In genomic region chr15:43329960-43330779, GRCh38 we compare ENCODE assay signal across 1 cellular context.
TF ChIP-seq lines count a peak whose summit lies in the region.

A gene with protein sequence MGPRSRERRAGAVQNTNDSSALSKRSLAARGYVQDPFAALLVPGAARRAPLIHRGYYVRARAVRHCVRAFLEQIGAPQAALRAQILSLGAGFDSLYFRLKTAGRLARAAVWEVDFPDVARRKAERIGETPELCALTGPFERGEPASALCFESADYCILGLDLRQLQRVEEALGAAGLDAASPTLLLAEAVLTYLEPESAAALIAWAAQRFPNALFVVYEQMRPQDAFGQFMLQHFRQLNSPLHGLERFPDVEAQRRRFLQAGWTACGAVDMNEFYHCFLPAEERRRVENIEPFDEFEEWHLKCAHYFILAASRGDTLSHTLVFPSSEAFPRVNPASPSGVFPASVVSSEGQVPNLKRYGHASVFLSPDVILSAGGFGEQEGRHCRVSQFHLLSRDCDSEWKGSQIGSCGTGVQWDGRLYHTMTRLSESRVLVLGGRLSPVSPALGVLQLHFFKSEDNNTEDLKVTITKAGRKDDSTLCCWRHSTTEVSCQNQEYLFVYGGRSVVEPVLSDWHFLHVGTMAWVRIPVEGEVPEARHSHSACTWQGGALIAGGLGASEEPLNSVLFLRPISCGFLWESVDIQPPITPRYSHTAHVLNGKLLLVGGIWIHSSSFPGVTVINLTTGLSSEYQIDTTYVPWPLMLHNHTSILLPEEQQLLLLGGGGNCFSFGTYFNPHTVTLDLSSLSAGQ (minus strand): TSS chr15:43330573. CDS start chr15:43330489, 84 bp downstream.

TF ChIP-seq in GM12878, 131 proteins besides CTCF, POLR2A, EP300 and RAD21 (continued from another document and continues in another):
- peak; percentile 58 for TF ChIP-seq ZBTB11 (CRISPR knock-in tag; IDR thresholded peaks at IDR 0.05)
- TF ChIP-seq, protein P1, sequence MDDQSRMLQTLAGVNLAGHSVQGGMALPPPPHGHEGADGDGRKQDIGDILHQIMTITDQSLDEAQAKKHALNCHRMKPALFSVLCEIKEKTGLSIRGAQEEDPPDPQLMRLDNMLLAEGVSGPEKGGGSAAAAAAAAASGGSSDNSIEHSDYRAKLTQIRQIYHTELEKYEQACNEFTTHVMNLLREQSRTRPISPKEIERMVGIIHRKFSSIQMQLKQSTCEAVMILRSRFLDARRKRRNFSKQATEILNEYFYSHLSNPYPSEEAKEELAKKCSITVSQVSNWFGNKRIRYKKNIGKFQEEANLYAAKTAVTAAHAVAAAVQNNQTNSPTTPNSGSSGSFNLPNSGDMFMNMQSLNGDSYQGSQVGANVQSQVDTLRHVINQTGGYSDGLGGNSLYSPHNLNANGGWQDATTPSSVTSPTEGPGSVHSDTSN (IDR thresholded peaks at IDR 0.05; ENCODE audit: insufficient replicate concordance, low read depth, low read length) = no peak
- peak; percentile 22 for TF ChIP-seq SP1 (IDR thresholded peaks at IDR 0.05; ENCODE audit: low read depth, low read length)
- no peak for TF ChIP-seq SUPT20H (IDR thresholded peaks at IDR 0.05; ENCODE audit: borderline replicate concordance, control insufficient read depth, low read depth, low read length)
- TF ChIP-seq KAT2A (conservative IDR thresholded peaks at IDR 0.05; ENCODE audit: control insufficient read depth, low read depth, low read length) = no peak
- TF ChIP-seq RELB (IDR thresholded peaks at IDR 0.05; ENCODE audit: low read depth) = peak; percentile 87
- peak; percentile 78 for TF ChIP-seq PKNOX1 (IDR thresholded peaks at IDR 0.05)
- TF ChIP-seq, protein P2, sequence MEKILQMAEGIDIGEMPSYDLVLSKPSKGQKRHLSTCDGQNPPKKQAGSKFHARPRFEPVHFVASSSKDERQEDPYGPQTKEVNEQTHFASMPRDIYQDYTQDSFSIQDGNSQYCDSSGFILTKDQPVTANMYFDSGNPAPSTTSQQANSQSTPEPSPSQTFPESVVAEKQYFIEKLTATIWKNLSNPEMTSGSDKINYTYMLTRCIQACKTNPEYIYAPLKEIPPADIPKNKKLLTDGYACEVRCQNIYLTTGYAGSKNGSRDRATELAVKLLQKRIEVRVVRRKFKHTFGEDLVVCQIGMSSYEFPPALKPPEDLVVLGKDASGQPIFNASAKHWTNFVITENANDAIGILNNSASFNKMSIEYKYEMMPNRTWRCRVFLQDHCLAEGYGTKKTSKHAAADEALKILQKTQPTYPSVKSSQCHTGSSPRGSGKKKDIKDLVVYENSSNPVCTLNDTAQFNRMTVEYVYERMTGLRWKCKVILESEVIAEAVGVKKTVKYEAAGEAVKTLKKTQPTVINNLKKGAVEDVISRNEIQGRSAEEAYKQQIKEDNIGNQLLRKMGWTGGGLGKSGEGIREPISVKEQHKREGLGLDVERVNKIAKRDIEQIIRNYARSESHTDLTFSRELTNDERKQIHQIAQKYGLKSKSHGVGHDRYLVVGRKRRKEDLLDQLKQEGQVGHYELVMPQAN (conservative IDR thresholded peaks at IDR 0.05) = peak; percentile 89
- no peak for TF ChIP-seq TCF7 (IDR thresholded peaks at IDR 0.05; ENCODE audit: borderline replicate concordance)
- no peak for TF ChIP-seq MEF2A (IDR thresholded peaks at IDR 0.05; ENCODE audit: insufficient read depth, low read depth, low read length)
- TF ChIP-seq BHLHE40 (IDR thresholded peaks at IDR 0.05; ENCODE audit: borderline replicate concordance in 1 of 2, low read depth in 2 of 2, low read length in 1 of 2) = peak in 1 of 2 experiments; percentile 68; a peak in 3 of 4 replicates
- peak; percentile 89; the same call in 1 of the 2 replicates for TF ChIP-seq STAT1 (conservative IDR thresholded peaks at IDR 0.05)
- TF ChIP-seq ZNF274 (IDR thresholded peaks at IDR 0.05; ENCODE audit: insufficient read depth, insufficient read length) = no peak
- no peak for TF ChIP-seq KDM1A (IDR thresholded peaks at IDR 0.05; ENCODE audit: borderline replicate concordance)
- TF ChIP-seq ZZZ3 (IDR thresholded peaks at IDR 0.05; ENCODE audit: control insufficient read depth, insufficient read length, low read depth) = no peak
- TF ChIP-seq, protein P3, sequence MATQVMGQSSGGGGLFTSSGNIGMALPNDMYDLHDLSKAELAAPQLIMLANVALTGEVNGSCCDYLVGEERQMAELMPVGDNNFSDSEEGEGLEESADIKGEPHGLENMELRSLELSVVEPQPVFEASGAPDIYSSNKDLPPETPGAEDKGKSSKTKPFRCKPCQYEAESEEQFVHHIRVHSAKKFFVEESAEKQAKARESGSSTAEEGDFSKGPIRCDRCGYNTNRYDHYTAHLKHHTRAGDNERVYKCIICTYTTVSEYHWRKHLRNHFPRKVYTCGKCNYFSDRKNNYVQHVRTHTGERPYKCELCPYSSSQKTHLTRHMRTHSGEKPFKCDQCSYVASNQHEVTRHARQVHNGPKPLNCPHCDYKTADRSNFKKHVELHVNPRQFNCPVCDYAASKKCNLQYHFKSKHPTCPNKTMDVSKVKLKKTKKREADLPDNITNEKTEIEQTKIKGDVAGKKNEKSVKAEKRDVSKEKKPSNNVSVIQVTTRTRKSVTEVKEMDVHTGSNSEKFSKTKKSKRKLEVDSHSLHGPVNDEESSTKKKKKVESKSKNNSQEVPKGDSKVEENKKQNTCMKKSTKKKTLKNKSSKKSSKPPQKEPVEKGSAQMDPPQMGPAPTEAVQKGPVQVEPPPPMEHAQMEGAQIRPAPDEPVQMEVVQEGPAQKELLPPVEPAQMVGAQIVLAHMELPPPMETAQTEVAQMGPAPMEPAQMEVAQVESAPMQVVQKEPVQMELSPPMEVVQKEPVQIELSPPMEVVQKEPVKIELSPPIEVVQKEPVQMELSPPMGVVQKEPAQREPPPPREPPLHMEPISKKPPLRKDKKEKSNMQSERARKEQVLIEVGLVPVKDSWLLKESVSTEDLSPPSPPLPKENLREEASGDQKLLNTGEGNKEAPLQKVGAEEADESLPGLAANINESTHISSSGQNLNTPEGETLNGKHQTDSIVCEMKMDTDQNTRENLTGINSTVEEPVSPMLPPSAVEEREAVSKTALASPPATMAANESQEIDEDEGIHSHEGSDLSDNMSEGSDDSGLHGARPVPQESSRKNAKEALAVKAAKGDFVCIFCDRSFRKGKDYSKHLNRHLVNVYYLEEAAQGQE (IDR thresholded peaks at IDR 0.05; ENCODE audit: low read depth, low read length) = no peak
- no peak for TF ChIP-seq CBX5 (IDR thresholded peaks at IDR 0.05; ENCODE audit: low read depth)
- TF ChIP-seq POU2F2 (IDR thresholded peaks at IDR 0.05; ENCODE audit: borderline replicate concordance, low read depth, low read length) = peak; percentile 70; the same call in 1 of the 3 replicates
- TF ChIP-seq JUND (IDR thresholded peaks at IDR 0.05; ENCODE audit: low read depth, low read length) = no peak
- TF ChIP-seq ZNF24 (IDR thresholded peaks at IDR 0.05) = no peak
- TF ChIP-seq JUNB (IDR thresholded peaks at IDR 0.05) = no peak
- no peak for TF ChIP-seq FOS (IDR thresholded peaks at IDR 0.05; ENCODE audit: borderline replicate concordance, extremely low read depth, insufficient read length)
- TF ChIP-seq YBX1 (IDR thresholded peaks at IDR 0.05) = no peak
- 0 out of 2 replicates have a peak, but pooled peaks have one; percentile 5 for TF ChIP-seq IRF4 (IDR thresholded peaks at IDR 0.05; ENCODE audit: low read depth, low read length)
- no peak for TF ChIP-seq SIX5 (IDR thresholded peaks at IDR 0.05; ENCODE audit: low read depth, low read length, severe bottlenecking)
- peak in 1 of 2 experiments; percentile 97 for TF ChIP-seq ETV6 (conservative IDR thresholded peaks at IDR 0.05 in 1 of 2, IDR thresholded peaks at IDR 0.05 in 1 of 2; ENCODE audit: borderline replicate concordance in 1 of 2, low read depth in 1 of 2)
- no peak for TF ChIP-seq FOXM1 (IDR thresholded peaks at IDR 0.05; ENCODE audit: low read depth, low read length)
- TF ChIP-seq BCL11A (IDR thresholded peaks at IDR 0.05; ENCODE audit: low read depth, low read length) = no peak
- TF ChIP-seq TARDBP (IDR thresholded peaks at IDR 0.05; ENCODE audit: borderline replicate concordance) = no peak
- TF ChIP-seq KLF5 (IDR thresholded peaks at IDR 0.05; ENCODE audit: partially characterized antibody) = peak; percentile 20
- TF ChIP-seq CREB1 (IDR thresholded peaks at IDR 0.05; ENCODE audit: low read depth) = peak; percentile 87
- TF ChIP-seq RB1 (IDR thresholded peaks at IDR 0.05; ENCODE audit: borderline replicate concordance) = peak; percentile 80; the same call in 1 of the 2 replicates
- peak; percentile 91 for TF ChIP-seq GABPA (IDR thresholded peaks at IDR 0.05; ENCODE audit: low read depth)
- TF ChIP-seq ASH2L (IDR thresholded peaks at IDR 0.05; ENCODE audit: borderline replicate concordance, low read depth) = peak; percentile 71; the same call in 1 of the 2 replicates
- no peak for TF ChIP-seq ZBTB4 (CRISPR knock-in tag; IDR thresholded peaks at IDR 0.05)
- no peak for TF ChIP-seq CBX3 (IDR thresholded peaks at IDR 0.05; ENCODE audit: borderline replicate concordance, low read depth)
- TF ChIP-seq IKZF2 (IDR thresholded peaks at IDR 0.05) = no peak
- TF ChIP-seq NRF1 (conservative IDR thresholded peaks at IDR 0.05; ENCODE audit: low read depth, low read length) = no peak
